Comparison of ENCODE assay signal across 12 cellular contexts in genomic region chr2:145431181-145431951, GRCh38.
DNase-seq lines count a peak whose midpoint lies in the region; ATAC-seq, FAIRE-seq and TF ChIP-seq lines count a peak whose summit lies in the region.
"Had no signal": no experiment of that assay in that cellular context is flagged by ENCODE, and none has a peak within 500 bp of the region (broad histone marks: within the 10 kb centered on the region; RNA-seq: fewer than 3 reads in every experiment).

No MANE protein-coding gene starts in this region.

- H3K27ac ChIP-seq in kidney (ENCODE audit: low read depth in 2 of 2, low read length in 2 of 2) = no peak overlapping the region
- H3K27ac ChIP-seq: tibial nerve had no signal

- H3K36me3 ChIP-seq in kidney (ENCODE audit: control insufficient read depth in 1 of 2, insufficient read depth in 2 of 2, low read length in 2 of 2) = no peaks in the 10 kb centered on the region
- H3K36me3 ChIP-seq: tibial nerve had no signal

- H3K4me1 ChIP-seq in kidney (ENCODE audit: control insufficient read depth in 1 of 2, insufficient read depth in 1 of 2, low read depth in 1 of 2, low read length in 2 of 2) = no peaks in the 10 kb centered on the region
- H3K4me1 ChIP-seq: tibial nerve had no signal

- TF ChIP-seq CTCF in kidney (IDR thresholded peaks at IDR 0.05; ENCODE audit: borderline replicate concordance, extremely low read depth, insufficient read depth) = peak; percentile 33

- FAIRE-seq in kidney (lab: Jason Lieb, UNC) = no peak
- FAIRE-seq: colon, TTC549 had no signal

- H3K9ac ChIP-seq in kidney (ENCODE audit: low read length in 2 of 2) = no peak overlapping the region

- H3K4me3 ChIP-seq in kidney (ENCODE audit: low read length in 2 of 2) = no peak overlapping the region
- H3K4me3 ChIP-seq: tibial nerve had no signal

- no peaks in the 10 kb centered on the region for H3K9me3 ChIP-seq in kidney (ENCODE audit: control insufficient read depth in 1 of 2, low read length in 2 of 2)
- H3K9me3 ChIP-seq: tibial nerve had no signal

- ATAC-seq in HG02885 (IDR thresholded peaks at IDR 0.05; ENCODE audit: poor library complexity, unreplicated experiment) (no peak), GM21390 (IDR thresholded peaks at IDR 0.05; ENCODE audit: unreplicated experiment) (no peak)

- peak; percentile 100 for DNase-seq in DMS153 treated with DMSO at 0.1 percent for 48 hours (lab: John Stamatoyannopoulos, UW; ENCODE audit: unreplicated experiment)
- DNase-seq in NCI-H187 treated with DMSO at 0.1 percent for 48 hours (lab: John Stamatoyannopoulos, UW) = peak; percentile 96
- peak; percentile 49 for DNase-seq in SHP77 treated with DMSO at 0.1 percent for 48 hours (lab: John Stamatoyannopoulos, UW)
- DNase-seq in kidney = no peak
- DNase-seq in T-helper 9 cell = no peak
- no peak for DNase-seq in activated gamma-delta T cell treated with Interleukin-2 at 50 U/mL for 16 hours
- DNase-seq: NK-92 treated with Interleukin-12 subunit alpha and Interleukin-12 subunit beta, amount 100 ng/mL, for 24 hours had no signal

- intact Hi-C loops in kidney (cut with DNase I) = no loop called here

Comparison
In these comparisons a context has a peak if more than half of its experiments do, and no peak if none do; other contexts are left out.
1. DNase-seq: peak in DMS153 treated with DMSO at 0.1 percent for 48 hours (single experiment), NCI-H187 treated with DMSO at 0.1 percent for 48 hours (single experiment) and SHP77 treated with DMSO at 0.1 percent for 48 hours (single experiment); none in kidney (single experiment), T-helper 9 cell (single experiment) and activated gamma-delta T cell treated with Interleukin-2 at 50 U/mL for 16 hours (single experiment).